1 cellular context compared by ENCODE assay signal in the genomic region with DNA sequence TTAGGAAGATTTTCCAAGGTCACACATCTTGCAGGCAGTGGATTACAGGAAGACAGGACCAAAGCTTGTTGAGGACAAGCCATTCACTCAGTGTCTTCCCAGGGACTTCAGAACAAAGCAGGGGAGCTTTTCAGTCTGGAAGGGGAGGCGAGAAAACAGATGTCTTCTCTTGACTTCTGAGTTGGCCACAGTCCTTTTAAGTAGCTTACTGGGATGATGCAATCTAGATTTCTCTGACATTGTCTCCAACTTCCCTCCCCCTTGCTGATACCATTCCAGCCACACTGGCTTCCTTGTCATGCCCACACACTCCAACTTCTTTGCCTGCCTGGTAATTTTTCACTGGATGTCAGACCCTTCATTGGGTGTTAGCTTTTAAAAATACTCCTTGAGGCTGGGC.
TF ChIP-seq lines count a peak whose summit lies in the region.

No MANE protein-coding gene starts in this region.

TF ChIP-seq in K562, 482 proteins besides CTCF, POLR2A, EP300 and RAD21 (continued from another document and continues in another):
- TF ChIP-seq ZNF445 (CRISPR knock-in tag; IDR thresholded peaks at IDR 0.05; ENCODE audit: low read depth) = no peak
- TF ChIP-seq ZNF253 (CRISPR knock-in tag; conservative IDR thresholded peaks at IDR 0.05) = no peak
- TF ChIP-seq DDX20 (tag; IDR thresholded peaks at IDR 0.05; ENCODE audit: low read depth) = no peak
- TF ChIP-seq, protein P1, sequence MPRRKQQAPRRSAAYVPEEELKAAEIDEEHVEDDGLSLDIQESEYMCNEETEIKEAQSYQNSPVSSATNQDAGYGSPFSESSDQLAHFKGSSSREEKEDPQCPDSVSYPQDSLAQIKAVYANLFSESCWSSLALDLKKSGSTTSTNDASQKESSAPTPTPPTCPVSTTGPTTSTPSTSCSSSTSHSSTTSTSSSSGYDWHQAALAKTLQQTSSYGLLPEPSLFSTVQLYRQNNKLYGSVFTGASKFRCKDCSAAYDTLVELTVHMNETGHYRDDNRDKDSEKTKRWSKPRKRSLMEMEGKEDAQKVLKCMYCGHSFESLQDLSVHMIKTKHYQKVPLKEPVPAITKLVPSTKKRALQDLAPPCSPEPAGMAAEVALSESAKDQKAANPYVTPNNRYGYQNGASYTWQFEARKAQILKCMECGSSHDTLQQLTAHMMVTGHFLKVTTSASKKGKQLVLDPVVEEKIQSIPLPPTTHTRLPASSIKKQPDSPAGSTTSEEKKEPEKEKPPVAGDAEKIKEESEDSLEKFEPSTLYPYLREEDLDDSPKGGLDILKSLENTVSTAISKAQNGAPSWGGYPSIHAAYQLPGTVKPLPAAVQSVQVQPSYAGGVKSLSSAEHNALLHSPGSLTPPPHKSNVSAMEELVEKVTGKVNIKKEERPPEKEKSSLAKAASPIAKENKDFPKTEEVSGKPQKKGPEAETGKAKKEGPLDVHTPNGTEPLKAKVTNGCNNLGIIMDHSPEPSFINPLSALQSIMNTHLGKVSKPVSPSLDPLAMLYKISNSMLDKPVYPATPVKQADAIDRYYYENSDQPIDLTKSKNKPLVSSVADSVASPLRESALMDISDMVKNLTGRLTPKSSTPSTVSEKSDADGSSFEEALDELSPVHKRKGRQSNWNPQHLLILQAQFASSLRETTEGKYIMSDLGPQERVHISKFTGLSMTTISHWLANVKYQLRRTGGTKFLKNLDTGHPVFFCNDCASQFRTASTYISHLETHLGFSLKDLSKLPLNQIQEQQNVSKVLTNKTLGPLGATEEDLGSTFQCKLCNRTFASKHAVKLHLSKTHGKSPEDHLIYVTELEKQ (CRISPR knock-in tag; IDR thresholded peaks at IDR 0.05) = no peak
- no peak for TF ChIP-seq ZBED1 (IDR thresholded peaks at IDR 0.05)
- TF ChIP-seq SMARCA4 (IDR thresholded peaks at IDR 0.05) = 0 out of 2 replicates have a peak, but pooled peaks have one; percentile 37
- TF ChIP-seq NR2F6 (CRISPR knock-in tag; IDR thresholded peaks at IDR 0.05) = no peak
- TF ChIP-seq HDGF (IDR thresholded peaks at IDR 0.05) = no peak
- TF ChIP-seq ZNF146 (CRISPR knock-in tag; IDR thresholded peaks at IDR 0.05; ENCODE audit: unreplicated experiment) = no peak
- no peak for TF ChIP-seq CSDE1 (IDR thresholded peaks at IDR 0.05)
- TF ChIP-seq, protein P2, sequence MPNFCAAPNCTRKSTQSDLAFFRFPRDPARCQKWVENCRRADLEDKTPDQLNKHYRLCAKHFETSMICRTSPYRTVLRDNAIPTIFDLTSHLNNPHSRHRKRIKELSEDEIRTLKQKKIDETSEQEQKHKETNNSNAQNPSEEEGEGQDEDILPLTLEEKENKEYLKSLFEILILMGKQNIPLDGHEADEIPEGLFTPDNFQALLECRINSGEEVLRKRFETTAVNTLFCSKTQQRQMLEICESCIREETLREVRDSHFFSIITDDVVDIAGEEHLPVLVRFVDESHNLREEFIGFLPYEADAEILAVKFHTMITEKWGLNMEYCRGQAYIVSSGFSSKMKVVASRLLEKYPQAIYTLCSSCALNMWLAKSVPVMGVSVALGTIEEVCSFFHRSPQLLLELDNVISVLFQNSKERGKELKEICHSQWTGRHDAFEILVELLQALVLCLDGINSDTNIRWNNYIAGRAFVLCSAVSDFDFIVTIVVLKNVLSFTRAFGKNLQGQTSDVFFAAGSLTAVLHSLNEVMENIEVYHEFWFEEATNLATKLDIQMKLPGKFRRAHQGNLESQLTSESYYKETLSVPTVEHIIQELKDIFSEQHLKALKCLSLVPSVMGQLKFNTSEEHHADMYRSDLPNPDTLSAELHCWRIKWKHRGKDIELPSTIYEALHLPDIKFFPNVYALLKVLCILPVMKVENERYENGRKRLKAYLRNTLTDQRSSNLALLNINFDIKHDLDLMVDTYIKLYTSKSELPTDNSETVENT (CRISPR knock-in tag; IDR thresholded peaks at IDR 0.05) = no peak
- no peak for TF ChIP-seq HDAC3 (IDR thresholded peaks at IDR 0.05; ENCODE audit: borderline replicate concordance, partially characterized antibody)
- TF ChIP-seq HOXB6 (CRISPR knock-in tag; IDR thresholded peaks at IDR 0.05; ENCODE audit: borderline replicate concordance) = no peak
- TF ChIP-seq BRCA1 (IDR thresholded peaks at IDR 0.05) = no peak
- TF ChIP-seq BRCA1 (CRISPR knock-in tag; IDR thresholded peaks at IDR 0.05) = no peak
- no peak for TF ChIP-seq ARID3A (IDR thresholded peaks at IDR 0.05; ENCODE audit: borderline replicate concordance, low read depth, low read length)
- no peak for TF ChIP-seq CBX5 (IDR thresholded peaks at IDR 0.05; ENCODE audit: borderline replicate concordance, low read depth)
- no peak for TF ChIP-seq ZNF77 (CRISPR knock-in tag; IDR thresholded peaks at IDR 0.05)
- no peak for TF ChIP-seq CC2D1A (IDR thresholded peaks at IDR 0.05)
- TF ChIP-seq TBL1XR1 (IDR thresholded peaks at IDR 0.05; ENCODE audit: low read length in 2 of 2) = no peak
- TF ChIP-seq ZNF586 (CRISPR knock-in tag; conservative IDR thresholded peaks at IDR 0.05) = no peak
- TF ChIP-seq PTRF (tag; IDR thresholded peaks at IDR 0.05) = no peak
- TF ChIP-seq E2F6 (IDR thresholded peaks at IDR 0.05; ENCODE audit: borderline replicate concordance in 1 of 2, extremely low read depth in 1 of 2, insufficient read depth in 1 of 2, insufficient read length in 1 of 2, low read depth in 1 of 2, low read length in 1 of 2, poor library complexity in 1 of 2, severe bottlenecking in 1 of 2) = no peak
- TF ChIP-seq RBM14 (IDR thresholded peaks at IDR 0.05; ENCODE audit: borderline replicate concordance, insufficient read depth, low read depth, low read length) = no peak
- no peak for TF ChIP-seq SIN3B (IDR thresholded peaks at IDR 0.05; ENCODE audit: low read depth)
- TF ChIP-seq NEUROD1 (IDR thresholded peaks at IDR 0.05; ENCODE audit: borderline replicate concordance, low read depth, low read length, partially characterized antibody) = no peak
- TF ChIP-seq BHLHE40 (IDR thresholded peaks at IDR 0.05; ENCODE audit: low read length) = no peak
- TF ChIP-seq, protein P3, sequence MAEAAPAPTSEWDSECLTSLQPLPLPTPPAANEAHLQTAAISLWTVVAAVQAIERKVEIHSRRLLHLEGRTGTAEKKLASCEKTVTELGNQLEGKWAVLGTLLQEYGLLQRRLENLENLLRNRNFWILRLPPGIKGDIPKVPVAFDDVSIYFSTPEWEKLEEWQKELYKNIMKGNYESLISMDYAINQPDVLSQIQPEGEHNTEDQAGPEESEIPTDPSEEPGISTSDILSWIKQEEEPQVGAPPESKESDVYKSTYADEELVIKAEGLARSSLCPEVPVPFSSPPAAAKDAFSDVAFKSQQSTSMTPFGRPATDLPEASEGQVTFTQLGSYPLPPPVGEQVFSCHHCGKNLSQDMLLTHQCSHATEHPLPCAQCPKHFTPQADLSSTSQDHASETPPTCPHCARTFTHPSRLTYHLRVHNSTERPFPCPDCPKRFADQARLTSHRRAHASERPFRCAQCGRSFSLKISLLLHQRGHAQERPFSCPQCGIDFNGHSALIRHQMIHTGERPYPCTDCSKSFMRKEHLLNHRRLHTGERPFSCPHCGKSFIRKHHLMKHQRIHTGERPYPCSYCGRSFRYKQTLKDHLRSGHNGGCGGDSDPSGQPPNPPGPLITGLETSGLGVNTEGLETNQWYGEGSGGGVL (CRISPR knock-in tag; IDR thresholded peaks at IDR 0.05) = no peak
- no peak for TF ChIP-seq PURB (CRISPR knock-in tag; IDR thresholded peaks at IDR 0.05; ENCODE audit: low read depth)
- TF ChIP-seq NBN (IDR thresholded peaks at IDR 0.05; ENCODE audit: low read depth) = no peak
- TF ChIP-seq NRF1 (conservative IDR thresholded peaks at IDR 0.05 in 1 of 2, IDR thresholded peaks at IDR 0.05 in 1 of 2) = no peak
- TF ChIP-seq CBFA2T3 (IDR thresholded peaks at IDR 0.05) = no peak
- TF ChIP-seq, protein P4, sequence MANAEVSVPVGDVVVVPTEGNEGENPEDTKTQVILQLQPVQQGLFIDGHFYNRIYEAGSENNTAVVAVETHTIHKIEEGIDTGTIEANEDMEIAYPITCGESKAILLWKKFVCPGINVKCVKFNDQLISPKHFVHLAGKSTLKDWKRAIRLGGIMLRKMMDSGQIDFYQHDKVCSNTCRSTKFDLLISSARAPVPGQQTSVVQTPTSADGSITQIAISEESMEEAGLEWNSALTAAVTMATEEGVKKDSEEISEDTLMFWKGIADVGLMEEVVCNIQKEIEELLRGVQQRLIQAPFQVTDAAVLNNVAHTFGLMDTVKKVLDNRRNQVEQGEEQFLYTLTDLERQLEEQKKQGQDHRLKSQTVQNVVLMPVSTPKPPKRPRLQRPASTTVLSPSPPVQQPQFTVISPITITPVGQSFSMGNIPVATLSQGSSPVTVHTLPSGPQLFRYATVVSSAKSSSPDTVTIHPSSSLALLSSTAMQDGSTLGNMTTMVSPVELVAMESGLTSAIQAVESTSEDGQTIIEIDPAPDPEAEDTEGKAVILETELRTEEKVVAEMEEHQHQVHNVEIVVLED (CRISPR knock-in tag; IDR thresholded peaks at IDR 0.05) = peak; percentile 45; the same call in 1 of the 2 replicates
- peak; percentile 55; the same call in 1 of the 2 replicates for TF ChIP-seq ARID1B (IDR thresholded peaks at IDR 0.05)
- no peak for TF ChIP-seq ZNF695 (CRISPR knock-in tag; IDR thresholded peaks at IDR 0.05)
- TF ChIP-seq ZNF707 (CRISPR knock-in tag; conservative IDR thresholded peaks at IDR 0.05) = no peak
- no peak for TF ChIP-seq HNRNPLL (IDR thresholded peaks at IDR 0.05; ENCODE audit: low read depth, low read length, poor library complexity, severe bottlenecking)
- TF ChIP-seq GTF2A2 (tag; IDR thresholded peaks at IDR 0.05) = no peak
- TF ChIP-seq CCAR2 (IDR thresholded peaks at IDR 0.05; ENCODE audit: low read depth, low read length) = no peak
- no peak for TF ChIP-seq E2F1 (CRISPR knock-in tag; IDR thresholded peaks at IDR 0.05)
- TF ChIP-seq, protein P5, sequence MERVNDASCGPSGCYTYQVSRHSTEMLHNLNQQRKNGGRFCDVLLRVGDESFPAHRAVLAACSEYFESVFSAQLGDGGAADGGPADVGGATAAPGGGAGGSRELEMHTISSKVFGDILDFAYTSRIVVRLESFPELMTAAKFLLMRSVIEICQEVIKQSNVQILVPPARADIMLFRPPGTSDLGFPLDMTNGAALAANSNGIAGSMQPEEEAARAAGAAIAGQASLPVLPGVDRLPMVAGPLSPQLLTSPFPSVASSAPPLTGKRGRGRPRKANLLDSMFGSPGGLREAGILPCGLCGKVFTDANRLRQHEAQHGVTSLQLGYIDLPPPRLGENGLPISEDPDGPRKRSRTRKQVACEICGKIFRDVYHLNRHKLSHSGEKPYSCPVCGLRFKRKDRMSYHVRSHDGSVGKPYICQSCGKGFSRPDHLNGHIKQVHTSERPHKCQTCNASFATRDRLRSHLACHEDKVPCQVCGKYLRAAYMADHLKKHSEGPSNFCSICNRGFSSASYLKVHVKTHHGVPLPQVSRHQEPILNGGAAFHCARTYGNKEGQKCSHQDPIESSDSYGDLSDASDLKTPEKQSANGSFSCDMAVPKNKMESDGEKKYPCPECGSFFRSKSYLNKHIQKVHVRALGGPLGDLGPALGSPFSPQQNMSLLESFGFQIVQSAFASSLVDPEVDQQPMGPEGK (CRISPR knock-in tag; IDR thresholded peaks at IDR 0.05; ENCODE audit: borderline replicate concordance) = 0 out of 2 replicates have a peak, but pooled peaks have one; percentile 60
- peak; percentile 24; the same call in 1 of the 2 replicates for TF ChIP-seq ZKSCAN3 (CRISPR knock-in tag; IDR thresholded peaks at IDR 0.05)
